ENCODE assay signal across 16 cellular contexts in genomic region chr5:79510638-79511037, GRCh38. TPM values are rescaled to one million over a fixed set of nuclear protein-coding genes. Genes with fewer than 3 reads are reported as not detected.
DNase-seq lines count a peak whose midpoint lies in the region; ATAC-seq, FAIRE-seq and TF ChIP-seq lines count a peak whose summit lies in the region.
"Had no signal": no experiment of that assay in that cellular context is flagged by ENCODE, and none has a peak within 500 bp of the region (broad histone marks: within the 10 kb centered on the region; RNA-seq: fewer than 3 reads in every experiment).

No MANE protein-coding gene starts in this region.

- H3K4me1 ChIP-seq in ACC112 (ENCODE audit: control insufficient read depth, insufficient read depth, low read length, unreplicated experiment) (peaks cover 23% of the 10 kb centered on the region), H9 (ENCODE audit: insufficient read depth, low read length) (peaks cover 10% of the 10 kb centered on the region), breast epithelium (no peaks in the 10 kb centered on the region), mesenchymal stem cell (ENCODE audit: control insufficient read depth, insufficient read depth, low read depth, low read length) (peaks cover 6% of the 10 kb centered on the region)

- no peak for FAIRE-seq in frontal cortex (lab: Jason Lieb, UNC)
- FAIRE-seq: small intestine had no signal

- no peak overlapping the region for H3K9ac ChIP-seq in H9 (ENCODE audit: extremely low read depth, insufficient read length, low read length)
- no peak overlapping the region for H3K9ac ChIP-seq in mesenchymal stem cell (ENCODE audit: low read length)

- TF ChIP-seq CTCF in H9 (conservative IDR thresholded peaks at IDR 0.05) (no peak), breast epithelium (IDR thresholded peaks at IDR 0.05) (no peak)

- H3K14ac ChIP-seq in H9 (ENCODE audit: insufficient read depth, low read length) (no peak overlapping the region), mesenchymal stem cell (ENCODE audit: low read length in 2 of 2) (peak overlapping the region in 1 of 2 experiments; percentile 90)

- no peak overlapping the region for H3T11ph ChIP-seq in H9 (ENCODE audit: low read length)

- no CpG with 5 or more reads among the region's 6 CpGs for WGBS in H9 (ENCODE audit: extremely low coverage, insufficient read length, low lambda C conversion rate)
- 83% methylated on average over 6 of the region's 6 CpGs for WGBS in mesenchymal stem cell

- H3K4me1 Mint-ChIP-seq in H9, result peaks cover 46 to 60% of the 10 kb centered on the region in 2 experiments

- H3K4me3 ChIP-seq in ACC112 (ENCODE audit: low read depth, low read length) (peak overlapping the region; percentile 87), breast epithelium (peak overlapping the region in 2 of 3 donors; percentile 18 to 83), mesenchymal stem cell (ENCODE audit: insufficient read depth in 1 of 2, low read depth in 1 of 2, low read length in 2 of 2) (no peak overlapping the region)
- H3K4me3 ChIP-seq: suprapubic skin had no signal

- H3K27ac ChIP-seq in ACC112 (ENCODE audit: low read depth, low read length), result no peak overlapping the region
- H3K27ac ChIP-seq in H9 (ENCODE audit: insufficient read length, low read depth, low read length), result no peak overlapping the region
- H3K27ac ChIP-seq in breast epithelium, result no peak overlapping the region
- H3K27ac ChIP-seq in mesenchymal stem cell (ENCODE audit: low read length, poor library complexity, severe bottlenecking), result no peak overlapping the region
- H3K27ac ChIP-seq: suprapubic skin had no signal

- H3K36me3 ChIP-seq in ACC112 (ENCODE audit: insufficient read depth, low read length), result no peaks in the 10 kb centered on the region
- no peaks in the 10 kb centered on the region for H3K36me3 ChIP-seq in breast epithelium
- H3K36me3 ChIP-seq in mesenchymal stem cell (ENCODE audit: control insufficient read depth in 1 of 2, insufficient read depth in 2 of 2, low read depth in 1 of 2, low read length in 2 of 2), result peaks cover 0 to 4% of the 10 kb centered on the region in 2 experiments
- H3K36me3 ChIP-seq: suprapubic skin had no signal

- TF ChIP-seq POLR2A in breast epithelium (IDR thresholded peaks at IDR 0.05), result no peak

- H3K56ac ChIP-seq in H9 (ENCODE audit: insufficient read length, low read depth, low read length), result no peak overlapping the region

- no peak overlapping the region for H4K91ac ChIP-seq in H9 (ENCODE audit: insufficient read length, low read depth, low read length)
- H4K91ac ChIP-seq in mesenchymal stem cell (ENCODE audit: low read length), result no peak overlapping the region

- H2AK5ac ChIP-seq in H9 (ENCODE audit: insufficient read length, low read length) (no peak overlapping the region), mesenchymal stem cell (ENCODE audit: low read length, severe bottlenecking) (no peak overlapping the region)

- H3K18ac ChIP-seq in H9 (ENCODE audit: insufficient read length, low read depth, low read length) (no peak overlapping the region), mesenchymal stem cell (ENCODE audit: low read depth in 1 of 2, low read length in 2 of 2) (peak overlapping the region; percentile 37 to 59)

- H4K8ac ChIP-seq in H9 (replicated peaks; ENCODE audit: insufficient read length, low read depth, low read length) (no peak overlapping the region), mesenchymal stem cell (ENCODE audit: low read length) (peak overlapping the region; percentile 47)

- H3K4me3 Mint-ChIP-seq in H9, result peak overlapping the region; percentile 94 to 98
- H3K4me3 Mint-ChIP-seq: activated naive CD4-positive, alpha-beta T cell treated with anti-CD3 and anti-CD28 coated beads, Interleukin-2, amount 10 ng/mL, durations not matched to agents 7 days and 5 days; T-helper 17 cell had no signal

- H2BK5ac ChIP-seq in H9 (ENCODE audit: insufficient read length, low read length) (no peak overlapping the region), mesenchymal stem cell (ENCODE audit: low read depth, low read length, poor library complexity, severe bottlenecking) (no peak overlapping the region)

- no peak overlapping the region for H4K5ac ChIP-seq in H9 (ENCODE audit: insufficient read length, low read depth, low read length)

- H3K4ac ChIP-seq in H9 (ENCODE audit: low read depth, low read length) (no peak overlapping the region), mesenchymal stem cell (ENCODE audit: low read depth in 1 of 2, low read length in 2 of 2) (peak overlapping the region in 1 of 2 experiments; percentile 32)

- H3K23ac ChIP-seq in H9 (ENCODE audit: insufficient read length, low read depth, low read length) (no peak overlapping the region), mesenchymal stem cell (ENCODE audit: low read length in 2 of 2) (peak overlapping the region in 1 of 2 experiments; percentile 83)

- DNase-seq in H9, result no peak
- DNase-seq in breast epithelium (ENCODE audit: low spot score in 2 of 2), result no peak
- no peak for DNase-seq in mesenchymal stem cell
- DNase-seq in frontal cortex (ENCODE audit: low spot score in 2 of 2), result no peak
- no peak for DNase-seq in Ammon's horn (ENCODE audit: low spot score)
- DNase-seq: activated naive CD4-positive, alpha-beta T cell treated with anti-CD3 and anti-CD28 coated beads, Interleukin-2, amount 10 ng/mL, durations not matched to agents 7 days and 5 days; CD4-positive, CD25-positive, alpha-beta regulatory T cell; kidney glomerular epithelial cell; naive thymus-derived CD8-positive, alpha-beta T cell; NCI-H2081; small intestine; T-helper 17 cell had no signal

- intact Hi-C loops in breast epithelium (cut with DNase I; ENCODE audit: low total_unique reads), result no loop called here

- H2BK15ac ChIP-seq in H9 (ENCODE audit: low read depth, low read length), result no peak overlapping the region
- peak overlapping the region; percentile 26 for H2BK15ac ChIP-seq in mesenchymal stem cell (ENCODE audit: low read depth, poor library complexity, severe bottlenecking)

- H3K79me1 ChIP-seq in H9 (ENCODE audit: insufficient read depth, low read depth, low read length, poor library complexity, severe bottlenecking) (no peaks in the 10 kb centered on the region), mesenchymal stem cell (replicated peaks; ENCODE audit: low read length, poor library complexity, severe bottlenecking) (peaks cover 22% of the 10 kb centered on the region)

- no peak overlapping the region for H2BK20ac ChIP-seq in H9 (ENCODE audit: low read depth, low read length, poor library complexity, severe bottlenecking)

- H3K27me3 ChIP-seq in ACC112 (ENCODE audit: insufficient read depth, low read length) (no peaks in the 10 kb centered on the region), H9 (ENCODE audit: insufficient read depth, low read length) (no peaks in the 10 kb centered on the region), breast epithelium (no peaks in the 10 kb centered on the region), mesenchymal stem cell (ENCODE audit: control insufficient read depth in 1 of 2, insufficient read depth in 1 of 2, low read length in 2 of 2) (no peaks in the 10 kb centered on the region)

- H4K20me1 ChIP-seq in H9 (ENCODE audit: control insufficient read depth, insufficient read depth, insufficient read length), result no peaks in the 10 kb centered on the region

- no peaks in the 10 kb centered on the region for H3K27me3 Mint-ChIP-seq in H9 (ENCODE audit: low read depth)

- H2AFZ ChIP-seq in ACC112 (ENCODE audit: low read length, unreplicated experiment), result no peak overlapping the region
- H2AFZ ChIP-seq in H9 (ENCODE audit: low read length), result no peak overlapping the region
- H2AFZ ChIP-seq in mesenchymal stem cell (ENCODE audit: low read depth, low read length), result no peak overlapping the region

- H3K9me3 ChIP-seq in H9 (ENCODE audit: control insufficient read depth, low read depth, low read length) (no peaks in the 10 kb centered on the region), breast epithelium (no peaks in the 10 kb centered on the region), mesenchymal stem cell (ENCODE audit: control insufficient read depth, low read length) (no peaks in the 10 kb centered on the region)
- H3K9me3 ChIP-seq: suprapubic skin had no signal

- no peaks in the 10 kb centered on the region; a peak in 2 of 7 replicates for H3K36me3 Mint-ChIP-seq in H9 (ENCODE audit: insufficient read depth in 1 of 3, low read depth in 3 of 3)
- H3K36me3 Mint-ChIP-seq: CD4-positive, CD25-positive, alpha-beta regulatory T cell had no signal

- H2BK120ac ChIP-seq in H9 (ENCODE audit: low read depth, low read length, poor library complexity, severe bottlenecking), result no peak overlapping the region
- no peak overlapping the region for H2BK120ac ChIP-seq in mesenchymal stem cell (ENCODE audit: low read depth, low read length)

- no peak overlapping the region for H3K27ac Mint-ChIP-seq in H9
- H3K27ac Mint-ChIP-seq: activated naive CD4-positive, alpha-beta T cell treated with anti-CD3 and anti-CD28 coated beads, Interleukin-2, amount 10 ng/mL, durations not matched to agents 7 days and 5 days; CD4-positive, CD25-positive, alpha-beta regulatory T cell; naive thymus-derived CD8-positive, alpha-beta T cell; T-helper 17 cell had no signal

- peaks cover 14% of the 10 kb centered on the region for H3K23me2 ChIP-seq in H9 (ENCODE audit: insufficient read length, low read depth, low read length, poor library complexity, severe bottlenecking)

- H3K9me3 Mint-ChIP-seq in H9, result no peaks in the 10 kb centered on the region; a peak in 1 of 5 replicates
- H3K9me3 Mint-ChIP-seq: activated naive CD4-positive, alpha-beta T cell treated with anti-CD3 and anti-CD28 coated beads, Interleukin-2, amount 10 ng/mL, durations not matched to agents 7 days and 5 days; naive thymus-derived CD8-positive, alpha-beta T cell had no signal

- H3K4me2 ChIP-seq in H9 (ENCODE audit: insufficient read depth, insufficient read length, low read length) (peak overlapping the region; percentile 88), mesenchymal stem cell (ENCODE audit: low read length, poor library complexity, severe bottlenecking) (no peak overlapping the region)

- peaks cover 44% of the 10 kb centered on the region for H3K79me2 ChIP-seq in ACC112 (ENCODE audit: control insufficient read depth, insufficient read depth, low read length, unreplicated experiment)
- peaks cover 40% of the 10 kb centered on the region; the same call in 1 of the 2 replicates for H3K79me2 ChIP-seq in H9 (ENCODE audit: insufficient read depth, low read length)

- H2BK12ac ChIP-seq in H9 (ENCODE audit: insufficient read length, low read depth, low read length) (no peak overlapping the region), mesenchymal stem cell (ENCODE audit: low read length in 2 of 2) (no peak overlapping the region)

- no peak for ATAC-seq in GM18511 (IDR thresholded peaks at IDR 0.05; ENCODE audit: unreplicated experiment)
- ATAC-seq in HG02763 (IDR thresholded peaks at IDR 0.05; ENCODE audit: unreplicated experiment), result no peak
- ATAC-seq: naive thymus-derived CD8-positive, alpha-beta T cell; T-helper 17 cell had no signal

RNA-seq across cellular contexts. Expression of gene HOMER1, which starts 3.3 kb away (rescaled TPM):
- total RNA-seq in H9 (2021), result 36.0 and 39.5 TPM in 2 replicates
- 10 to 100 TPM in 2 of 3 donors, 1 to 10 TPM in 1; 3.2 to 26.2 (median 18.7) TPM for total RNA-seq in breast epithelium
- polyA plus RNA-seq in mesenchymal stem cell (2013, experiment 1 of 2), result 23.2 TPM
- 20.9 TPM for polyA plus RNA-seq in mesenchymal stem cell (2013, experiment 2 of 2)
- 205 TPM for total RNA-seq in frontal cortex

Comparison
In these comparisons a context has a peak if more than half of its experiments do, and no peak if none do; other contexts are left out.
1. H3K4me3 ChIP-seq: peak in ACC112 (single experiment) and breast epithelium (2 of 3); none in mesenchymal stem cell (0 of 2).